ENCODE assay signal across 8 cellular contexts in genomic region chr17:79842656-79843474, GRCh38. TPM values are rescaled to one million over a fixed set of nuclear protein-coding genes. Genes with fewer than 3 reads are reported as not detected.
DNase-seq lines count a peak whose midpoint lies in the region; ATAC-seq, FAIRE-seq and TF ChIP-seq lines count a peak whose summit lies in the region.

No MANE protein-coding gene starts in this region.

- H3K27ac ChIP-seq in heart right ventricle (peak overlapping the region in 1 of 10 donors; percentile 75), lower lobe of right lung (no peak overlapping the region), uterus (no peak overlapping the region), small intestine (ENCODE audit: low read depth in 1 of 2, low read length in 1 of 2) (no peak overlapping the region)

- ATAC-seq in heart right ventricle (no peak), left ventricle myocardium superior (no peak), lower lobe of right lung (no peak), HG02610 (IDR thresholded peaks at IDR 0.05; ENCODE audit: unreplicated experiment) (no peak)

- no peak for TF ChIP-seq CTCF in heart right ventricle (IDR thresholded peaks at IDR 0.05)
- peak; percentile 10 for TF ChIP-seq CTCF in lower lobe of right lung (IDR thresholded peaks at IDR 0.05)
- TF ChIP-seq CTCF in uterus (IDR thresholded peaks at IDR 0.05) = no peak

- TF ChIP-seq POLR2A in uterus (IDR thresholded peaks at IDR 0.05) = no peak

- H3K4me1 ChIP-seq in heart right ventricle (peaks cover 24 to 69% (median 64%) of the 10 kb centered on the region in 9 donors), lower lobe of right lung (peaks cover 64% of the 10 kb centered on the region), uterus (peaks cover 0 to 31% of the 10 kb centered on the region in 2 donors), small intestine (ENCODE audit: control insufficient read depth in 2 of 2, insufficient read depth in 1 of 2, low read depth in 1 of 2, low read length in 1 of 2) (peaks cover 0 to 4% of the 10 kb centered on the region in 2 donors)

- no peaks in the 10 kb centered on the region for H3K9me3 ChIP-seq in heart right ventricle
- H3K9me3 ChIP-seq in lower lobe of right lung = no peaks in the 10 kb centered on the region
- no peaks in the 10 kb centered on the region for H3K9me3 ChIP-seq in uterus
- no peaks in the 10 kb centered on the region for H3K9me3 ChIP-seq in small intestine (ENCODE audit: control insufficient read depth, low read depth)

- no peak for DNase-seq in heart right ventricle
- DNase-seq in left ventricle myocardium superior = no peak
- peak; percentile 68 for DNase-seq in activated CD8-positive, alpha-beta memory T cell treated with anti-CD3 and anti-CD28 coated beads, Interleukin-2, amount 50 U/mL, for 48 hours
- DNase-seq in lower lobe of right lung = no peak
- no peak for DNase-seq in uterus
- no peak for DNase-seq in small intestine
- DNase-seq in hippocampal formation (lab: John Stamatoyannopoulos, UW) = no peak

- 2 to 5% methylated on average over 66 of the region's 66 CpGs for WGBS in heart right ventricle, 2 donors
- 1 to 3% (median 1%) methylated on average over 64 to 66 of the region's 66 CpGs for WGBS in small intestine, 3 donors

- peak overlapping the region; percentile 36 to 80 (median 66) for H3K4me3 ChIP-seq in heart right ventricle
- H3K4me3 ChIP-seq in lower lobe of right lung = peak overlapping the region; percentile 61
- H3K4me3 ChIP-seq in uterus = peak overlapping the region; percentile 41 to 53
- peak overlapping the region in 1 of 2 donors; percentile 54 for H3K4me3 ChIP-seq in small intestine (ENCODE audit: low read depth in 1 of 2, low read length in 2 of 2)

- FAIRE-seq in small intestine (lab: Jason Lieb, UNC) = no peak

- intact Hi-C loops in heart right ventricle (cut with DNase I) (loop anchor here in 8 of 10 donors (5.0 to 10.0 kb wide), 8 partner anchors 36 to 149 kb away; partner anchors contain the start of gene CBX8 (in 3 of the 8)), left ventricle myocardium superior (cut with micrococcal nuclease) (no loop called here), lower lobe of right lung (cut with DNase I) (no loop called here), uterus (cut with DNase I; ENCODE audit: low total_unique reads) (loop anchor here (5.0 to 10.0 kb wide), 2 partner anchors 51 to 132 kb away; no protein-coding TSS in a partner anchor)

- H3K36me3 ChIP-seq in heart right ventricle (no peaks in the 10 kb centered on the region), lower lobe of right lung (no peaks in the 10 kb centered on the region), uterus (no peaks in the 10 kb centered on the region), small intestine (ENCODE audit: control insufficient read depth in 2 of 2, insufficient read depth in 2 of 2, low read length in 2 of 2) (no peaks in the 10 kb centered on the region)

- peaks cover 20 to 82% (median 40%) of the 10 kb centered on the region in 7 donors for H3K27me3 ChIP-seq in heart right ventricle
- peaks cover 40% of the 10 kb centered on the region for H3K27me3 ChIP-seq in lower lobe of right lung (ENCODE audit: low read depth)
- peaks cover 25 to 45% of the 10 kb centered on the region in 2 donors for H3K27me3 ChIP-seq in uterus
- peaks cover 0 to 16% of the 10 kb centered on the region in 2 donors for H3K27me3 ChIP-seq in small intestine (ENCODE audit: control insufficient read depth in 2 of 2, insufficient read depth in 2 of 2, low read length in 2 of 2)

RNA-seq across cellular contexts. Expression of gene CBX4, which starts 3.6 kb away (rescaled TPM):
- total RNA-seq in heart right ventricle (10 to 100 TPM; 21.6 to 38.2 (median 26.4) TPM), left ventricle myocardium superior (27.4 TPM), lower lobe of right lung (20.6 TPM), uterus (1 to 10 TPM in 2 of 4 donors, under 1 TPM in 2; 0.26 to 8.4 (median 3.5) TPM)
- polyA plus RNA-seq in heart right ventricle (1 to 10 TPM; 9.4 to 9.8 TPM), small intestine (10 to 100 TPM in 1 of 3 donors, 1 to 10 TPM in 2; 5.4 to 15.2 (median 6.3) TPM)

RNA-seq across cellular contexts. Expression of gene CBX8, which starts 46.0 kb away (rescaled TPM):
- total RNA-seq in heart right ventricle (1 to 10 TPM; 4.3 to 9.3 (median 5.6) TPM), left ventricle myocardium superior (8.2 TPM), lower lobe of right lung (5.8 TPM), uterus (10 to 100 TPM in 1 of 4 donors, 1 to 10 TPM in 2, not detected in 1; 1.8 to 10.7 (median 2.6) TPM)
- polyA plus RNA-seq in heart right ventricle (1 to 10 TPM; 2.2 to 4.1 TPM), small intestine (1 to 10 TPM; 2.7 to 6.1 (median 4.5) TPM)

Comparison
In these comparisons a context has a peak if more than half of its experiments do, and no peak if none do; other contexts are left out.
1. intact Hi-C loops: an anchor here in heart right ventricle (5.0 to 10.0 kb wide) and uterus (5.0 to 10.0 kb wide); none called in left ventricle myocardium superior and lower lobe of right lung.